ENCODE assay signal across 7 cellular contexts in the genomic region with DNA sequence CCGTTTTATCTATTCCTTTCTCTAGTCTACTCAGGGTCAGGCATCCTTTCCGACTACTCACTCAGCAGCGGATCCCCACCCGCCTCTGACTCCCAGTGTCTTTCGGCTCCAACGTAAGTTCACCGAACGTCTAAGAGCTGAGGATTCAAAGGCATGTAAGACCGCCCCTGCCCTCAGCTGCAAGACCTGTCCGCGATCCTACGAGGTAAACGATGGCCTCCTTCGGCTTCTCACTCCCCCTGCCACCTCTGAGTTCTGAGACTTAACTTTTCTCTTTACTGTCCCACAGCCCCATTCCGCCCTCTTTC. TPM values are rescaled to one million over a fixed set of nuclear protein-coding genes. Genes with fewer than 3 reads are reported as not detected.
DNase-seq lines count a peak whose midpoint lies in the region; ATAC-seq, FAIRE-seq and TF ChIP-seq lines count a peak whose summit lies in the region.

No MANE protein-coding gene starts in this region.

- peak overlapping the region; percentile 87 to 94 for H3K9ac ChIP-seq in mucosa of rectum (ENCODE audit: low read depth in 1 of 2, low read length in 2 of 2)

- H3K36me3 Mint-ChIP-seq in brain, result peaks cover 42% of the 10 kb centered on the region

- H3K9me3 Mint-ChIP-seq in brain, result no peaks in the 10 kb centered on the region

- H3K27me3 ChIP-seq in mucosa of rectum (ENCODE audit: control insufficient read depth in 2 of 2, insufficient read depth in 2 of 2, low read length in 2 of 2), result no peaks in the 10 kb centered on the region

- TF ChIP-seq CTCF in brain (conservative IDR thresholded peaks at IDR 0.05), result no peak

- no peak for FAIRE-seq in GM12892 (lab: Jason Lieb, UNC)

- H3K27ac ChIP-seq in mucosa of rectum (ENCODE audit: low read depth in 2 of 2, low read length in 2 of 2), result peak overlapping the region; percentile 91 to 97

- DNase-seq in ureter (ENCODE audit: low spot score) (no peak), DMS 273 (lab: John Stamatoyannopoulos, UW; ENCODE audit: unreplicated experiment) (no peak), GM12892 (ENCODE audit: insufficient read length) (no peak)

- H3K4me3 Mint-ChIP-seq in brain, result peak overlapping the region; percentile 100

- H3K27me3 Mint-ChIP-seq in brain, result peaks cover 14% of the 10 kb centered on the region

- ATAC-seq in GM19328 (IDR thresholded peaks at IDR 0.05; ENCODE audit: unreplicated experiment) (peak; percentile 22), HG03280 (IDR thresholded peaks at IDR 0.05; ENCODE audit: unreplicated experiment) (peak; percentile 16)

- H3K4me3 ChIP-seq in mucosa of rectum (ENCODE audit: low read length in 2 of 2), result peak overlapping the region; percentile 95 to 100

- peaks cover 42 to 48% of the 10 kb centered on the region in 2 donors for H3K36me3 ChIP-seq in mucosa of rectum (ENCODE audit: control insufficient read depth in 2 of 2, insufficient read depth in 2 of 2, low read length in 2 of 2)

- H3K4me1 ChIP-seq in mucosa of rectum (ENCODE audit: control insufficient read depth in 2 of 2, insufficient read depth in 2 of 2, low read length in 2 of 2), result peaks cover 7 to 17% of the 10 kb centered on the region in 2 donors

- peak overlapping the region; percentile 96 to 100 (median 98) for H3K27ac Mint-ChIP-seq in brain

- no peaks in the 10 kb centered on the region for H3K9me3 ChIP-seq in mucosa of rectum (ENCODE audit: control insufficient read depth in 2 of 2, low read length in 2 of 2)

- TF ChIP-seq POLR2A in GM12892 (IDR thresholded peaks at IDR 0.05; ENCODE audit: low read depth, low read length), result no peak

- H3K4me1 Mint-ChIP-seq in brain, result peaks cover 35% of the 10 kb centered on the region

RNA-seq across cellular contexts. Expression of a gene that starts 0.3 kb away (rescaled TPM):
- polyA plus RNA-seq in brain (ENCODE audit: insufficient read depth, low read depth, low replicate concordance), result 111 TPM
- 55.2 TPM for total RNA-seq in ureter
- 94.9 TPM for polyA plus RNA-seq in GM12892 (2012; ENCODE audit: missing spikeins)

RNA-seq across cellular contexts. Expression of a gene that starts 23.1 kb away (rescaled TPM):
- polyA plus RNA-seq in brain (ENCODE audit: insufficient read depth, low read depth, low replicate concordance), result 28.0 TPM
- 21.0 TPM for total RNA-seq in ureter
- polyA plus RNA-seq in GM12892 (2012; ENCODE audit: missing spikeins), result 5.0 TPM
